Comparison of ENCODE assay signal across 19 cellular contexts in genomic region chr6:470051-470900, GRCh38.
A peak's percentile ranks its signal among the peaks of the same experiment; 100 is the strongest.
DNase-seq lines count a peak whose midpoint lies in the region; ATAC-seq and TF ChIP-seq lines count a peak whose summit lies in the region.
"Had no signal": no experiment of that assay in that cellular context is flagged by ENCODE, and none has a peak within 500 bp of the region (broad histone marks: within the 10 kb centered on the region; RNA-seq: fewer than 3 reads in every experiment).

No MANE protein-coding gene starts in this region.

- H3K4me3 ChIP-seq in HEK293 (ENCODE audit: low read depth, low read length) = no peak overlapping the region
- H3K4me3 ChIP-seq in heart left ventricle = no peak overlapping the region
- H3K4me3 ChIP-seq in H7 (ENCODE audit: insufficient read depth, low read depth, low read length) = no peak overlapping the region
- H3K4me3 ChIP-seq: lung, tibial nerve had no signal

- H3K27me3 ChIP-seq in heart left ventricle (peaks cover 0 to 13% (median 4%) of the 10 kb centered on the region in 9 donors), H7 (ENCODE audit: control insufficient read depth, insufficient read depth, low read length) (no peaks in the 10 kb centered on the region; the same call in 1 of the 2 replicates)

- TF ChIP-seq CTCF in natural killer cell (IDR thresholded peaks at IDR 0.05) (no peak), HEK293 (tag by site-specific recombination; IDR thresholded peaks at IDR 0.05) (no peak), activated B cell treated with CpG ODN at 0.5 μM for 24 hours (IDR thresholded peaks at IDR 0.05) (no peak), heart left ventricle (IDR thresholded peaks at IDR 0.05) (no peak)

- no peaks in the 10 kb centered on the region for H3K9me3 Mint-ChIP-seq in natural killer cell treated with Interleukin-12 subunit alpha and Interleukin-12 subunit beta and Interleukin-15 and Interleukin-18, amount 100 ng/mL, for 72 hours
- H3K9me3 Mint-ChIP-seq in natural killer cell = no peaks in the 10 kb centered on the region
- no peaks in the 10 kb centered on the region for H3K9me3 Mint-ChIP-seq in activated B cell treated with CpG ODN at 0.5 μM for 24 hours
- H3K9me3 Mint-ChIP-seq: effector memory CD8-positive, alpha-beta T cell; naive thymus-derived CD8-positive, alpha-beta T cell had no signal

- H3K36me3 Mint-ChIP-seq in natural killer cell treated with Interleukin-12 subunit alpha and Interleukin-12 subunit beta and Interleukin-15 and Interleukin-18, amount 100 ng/mL, for 72 hours = no peaks in the 10 kb centered on the region
- H3K36me3 Mint-ChIP-seq in natural killer cell (no peaks in the 10 kb centered on the region), activated B cell treated with CpG ODN at 0.5 μM for 24 hours (ENCODE audit: low read depth) (no peaks in the 10 kb centered on the region)
- H3K36me3 Mint-ChIP-seq: naive thymus-derived CD8-positive, alpha-beta T cell had no signal

- peak overlapping the region; percentile 7 to 83 for H3K27ac Mint-ChIP-seq in natural killer cell treated with Interleukin-12 subunit alpha and Interleukin-12 subunit beta and Interleukin-15 and Interleukin-18, amount 100 ng/mL, for 72 hours
- H3K27ac Mint-ChIP-seq in natural killer cell (no peak overlapping the region), activated B cell treated with CpG ODN at 0.5 μM for 24 hours (peak overlapping the region; percentile 84)
- H3K27ac Mint-ChIP-seq: effector memory CD8-positive, alpha-beta T cell; H9 had no signal

- peaks cover 7 to 11% of the 10 kb centered on the region in 2 donors for H3K27me3 Mint-ChIP-seq in natural killer cell treated with Interleukin-12 subunit alpha and Interleukin-12 subunit beta and Interleukin-15 and Interleukin-18, amount 100 ng/mL, for 72 hours
- H3K27me3 Mint-ChIP-seq in natural killer cell (ENCODE audit: low read depth in 2 of 2) = peaks cover 8 to 15% of the 10 kb centered on the region in 2 donors
- peaks cover 9% of the 10 kb centered on the region for H3K27me3 Mint-ChIP-seq in activated B cell treated with CpG ODN at 0.5 μM for 24 hours

- H3K4me3 Mint-ChIP-seq in natural killer cell treated with Interleukin-12 subunit alpha and Interleukin-12 subunit beta and Interleukin-15 and Interleukin-18, amount 100 ng/mL, for 72 hours = peak overlapping the region; percentile 40
- H3K4me3 Mint-ChIP-seq in natural killer cell (no peak overlapping the region), activated B cell treated with CpG ODN at 0.5 μM for 24 hours (peak overlapping the region; percentile 15)
- H3K4me3 Mint-ChIP-seq: effector memory CD8-positive, alpha-beta T cell; H9; naive thymus-derived CD8-positive, alpha-beta T cell had no signal

- H3K27ac ChIP-seq in HEK293 (ENCODE audit: extremely low read depth, low read depth, low read length) (no peak overlapping the region), heart left ventricle (no peak overlapping the region)
- H3K27ac ChIP-seq: tibial nerve had no signal

- 82 to 89% (median 85%) methylated on average over 25 of the region's 25 CpGs for whole genome bisulfite sequencing in heart left ventricle, 4 donors

- H3K36me3 ChIP-seq in HEK293 (ENCODE audit: control insufficient read depth in 2 of 2, insufficient read depth in 1 of 2, low read length in 2 of 2) (no peaks in the 10 kb centered on the region), heart left ventricle (no peaks in the 10 kb centered on the region), H7 (replicated peaks; ENCODE audit: control insufficient read depth, insufficient read depth, low read length) (no peaks in the 10 kb centered on the region)
- H3K36me3 ChIP-seq: BE2C, tibial nerve had no signal

- peak in 1 of 2 donors; percentile 50 for ATAC-seq in natural killer cell treated with Interleukin-12 subunit alpha and Interleukin-12 subunit beta and Interleukin-15 and Interleukin-18, amount 100 ng/mL, for 72 hours
- ATAC-seq in natural killer cell (no peak), activated B cell treated with CpG ODN at 0.5 μM for 24 hours (ENCODE audit: low read depth) (peak; percentile 9), HG03196 (IDR thresholded peaks at IDR 0.05; ENCODE audit: unreplicated experiment) (no peak), heart left ventricle (no peak)
- ATAC-seq: effector memory CD8-positive, alpha-beta T cell; naive thymus-derived CD8-positive, alpha-beta T cell; Right ventricle myocardium inferior had no signal

- POLR2A ChIA-PET in HEK293 (lab: Yijun Ruan, JAX) = no interaction called here
- POLR2A ChIA-PET in activated B cell treated with CpG ODN at 0.5 μM for 24 hours (lab: Charles Lee) = interaction anchor here (0.8 to 6.7 kb wide), 3 partner anchors 16 to 67 kb away, joined by 4 to 80 read pairs (median 5); no protein-coding TSS in a partner anchor

- intact Hi-C loops in natural killer cell (cut with micrococcal nuclease) (loop anchor here (10.0 kb wide), 1 partner anchor 45 kb away; no protein-coding TSS in a partner anchor), activated B cell treated with CpG ODN at 0.5 μM for 24 hours (cut with micrococcal nuclease) (loop anchor here (2.0 to 5.0 kb wide), 4 partner anchors 21 to 288 kb away; no protein-coding TSS in a partner anchor), heart left ventricle (cut with DNase I) (no loop called here)

- H3K9me3 ChIP-seq in HEK293 (ENCODE audit: control insufficient read depth, insufficient read depth, low read depth, low read length) (no peaks in the 10 kb centered on the region), heart left ventricle (no peaks in the 10 kb centered on the region)
- H3K9me3 ChIP-seq: BE2C, tibial nerve had no signal

- CTCF ChIA-PET in HEK293 (lab: Yijun Ruan, JAX) (no interaction called here), activated B cell treated with CpG ODN at 0.5 μM for 24 hours (lab: Charles Lee) (no interaction called here)

- TF ChIP-seq POLR2A in heart left ventricle (IDR thresholded peaks at IDR 0.05) = no peak

- no peaks in the 10 kb centered on the region for H3K4me1 ChIP-seq in HEK293 (ENCODE audit: control insufficient read depth, insufficient read depth, low read length)
- H3K4me1 ChIP-seq in heart left ventricle = peaks cover 0 to 10% (median 0%) of the 10 kb centered on the region in 12 donors
- H3K4me1 ChIP-seq: BE2C, tibial nerve had no signal

- DNase-seq in natural killer cell treated with Interleukin-12 subunit alpha and Interleukin-12 subunit beta and Interleukin-15 and Interleukin-18, amount 100 ng/mL, for 72 hours (ENCODE audit: low spot score) = no peak
- DNase-seq in natural killer cell (no peak), activated B cell treated with CpG ODN at 0.5 μM for 24 hours (no peak), heart left ventricle (no peak), H7 (no peak)
- DNase-seq: activated CD4-positive, CD25-positive, alpha-beta regulatory T cell treated with anti-CD3 and anti-CD28 coated beads, Interleukin-2, amount 50 U/mL, for 72 hours; activated T-cell treated with anti-CD3 and anti-CD28 coated beads, Interleukin-2, amount 50 U/mL, for 1 hour; BE2C; DMS153; effector memory CD8-positive, alpha-beta T cell; H9; naive thymus-derived CD8-positive, alpha-beta T cell; NCI-H187 treated with DMSO at 0.1 percent for 48 hours; NCI-H510A had no signal

- peaks cover 33 to 38% of the 10 kb centered on the region in 2 donors for H3K4me1 Mint-ChIP-seq in natural killer cell treated with Interleukin-12 subunit alpha and Interleukin-12 subunit beta and Interleukin-15 and Interleukin-18, amount 100 ng/mL, for 72 hours (ENCODE audit: low read depth in 2 of 2)
- H3K4me1 Mint-ChIP-seq in natural killer cell (peaks cover 25 to 26% of the 10 kb centered on the region in 2 donors), activated B cell treated with CpG ODN at 0.5 μM for 24 hours (peaks cover 51% of the 10 kb centered on the region)

TF ChIP-seq in HEK293, 187 proteins besides CTCF, POLR2A, EP300 and RAD21:
- no peak for TF ChIP-seq ZNF521 (tag by site-specific recombination; IDR thresholded peaks at IDR 0.05)
- peak; percentile 59; the same call in 1 of the 2 replicates for TF ChIP-seq ZBTB6 (tag by site-specific recombination; IDR thresholded peaks at IDR 0.05)

Comparison
In these comparisons a context has a peak if more than half of its experiments do, and no peak if none do; other contexts are left out.
1. H3K27ac Mint-ChIP-seq: peak in natural killer cell treated with Interleukin-12 subunit alpha and Interleukin-12 subunit beta and Interleukin-15 and Interleukin-18, amount 100 ng/mL, for 72 hours (2 of 2) and activated B cell treated with CpG ODN at 0.5 μM for 24 hours (single experiment); none in natural killer cell (0 of 2).
2. intact Hi-C loops: an anchor here in natural killer cell (10.0 kb wide) and activated B cell treated with CpG ODN at 0.5 μM for 24 hours (2.0 to 5.0 kb wide); none called in heart left ventricle.